8 cellular contexts compared by ENCODE assay signal in genomic region chr11:22829231-22830081, GRCh38. TPM values are rescaled to one million over a fixed set of nuclear protein-coding genes. Genes with fewer than 3 reads are reported as not detected.
DNase-seq lines count a peak whose midpoint lies in the region; ATAC-seq and TF ChIP-seq lines count a peak whose summit lies in the region.

A gene with protein sequence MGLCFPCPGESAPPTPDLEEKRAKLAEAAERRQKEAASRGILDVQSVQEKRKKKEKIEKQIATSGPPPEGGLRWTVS (minus strand): TSS chr11:22829801. CDS start chr11:22829748, 53 bp downstream.

- peak in 1 of 2 donors; percentile 91 for TF ChIP-seq EP300 in tibial nerve (IDR thresholded peaks at IDR 0.05)

- H3K27ac ChIP-seq in cardiac muscle cell (no peak within 1 kb of the TSS), parathyroid adenoma (peak within 1 kb of the TSS; percentile 95), tibial nerve (peak within 1 kb of the TSS; percentile 77 to 92 (median 87))

- peaks cover 10% of the 10 kb centered on the region for H3K4me1 Mint-ChIP-seq in activated naive CD8-positive, alpha-beta T cell treated with anti-CD3 and anti-CD28 coated beads, Interleukin-2, amount 50 U/mL, for 24 hours

- peak within 1 kb of the TSS; percentile 86 for H3K27ac Mint-ChIP-seq in activated naive CD8-positive, alpha-beta T cell treated with anti-CD3 and anti-CD28 coated beads, Interleukin-2, amount 50 U/mL, for 24 hours

- peak; percentile 59 to 86 for TF ChIP-seq POLR2A in tibial nerve (IDR thresholded peaks at IDR 0.05)

- peaks cover 16% of the 10 kb centered on the region for H3K36me3 Mint-ChIP-seq in activated naive CD8-positive, alpha-beta T cell treated with anti-CD3 and anti-CD28 coated beads, Interleukin-2, amount 50 U/mL, for 24 hours (ENCODE audit: low read depth)

- H3K4me3 ChIP-seq in GM12865 (ENCODE audit: low read depth, low read length): peak within 1 kb of the TSS; percentile 98
- H3K4me3 ChIP-seq in cardiac muscle cell: peak within 1 kb of the TSS; percentile 48
- peak within 1 kb of the TSS; percentile 68 for H3K4me3 ChIP-seq in parathyroid adenoma (ENCODE audit: low read depth, low read length)
- peak within 1 kb of the TSS; percentile 75 to 97 (median 84) for H3K4me3 ChIP-seq in tibial nerve

- H3K4me3 Mint-ChIP-seq in activated naive CD8-positive, alpha-beta T cell treated with anti-CD3 and anti-CD28 coated beads, Interleukin-2, amount 50 U/mL, for 24 hours: peak within 1 kb of the TSS; percentile 88

- peak within 1 kb of the TSS; percentile 98 for H2AFZ ChIP-seq in parathyroid adenoma

- TF ChIP-seq CTCF in GM12865 (IDR thresholded peaks at IDR 0.05; ENCODE audit: insufficient read depth, low read depth, low read length, missing control alignments) (peak; percentile 83), cardiac muscle cell (IDR thresholded peaks at IDR 0.05; ENCODE audit: low read depth, low read length) (peak; percentile 67), parathyroid adenoma (IDR thresholded peaks at IDR 0.05) (peak; percentile 57), tibial nerve (IDR thresholded peaks at IDR 0.05) (peak in 4 of 5 experiments; percentile 65 to 84 (median 68))

- H3K9me3 ChIP-seq in cardiac muscle cell (ENCODE audit: low read depth): no peaks in the 10 kb centered on the region
- no peaks in the 10 kb centered on the region for H3K9me3 ChIP-seq in parathyroid adenoma (ENCODE audit: control insufficient read depth, low read length)
- no peaks in the 10 kb centered on the region for H3K9me3 ChIP-seq in tibial nerve

- no peaks in the 10 kb centered on the region for H3K4me1 ChIP-seq in cardiac muscle cell (ENCODE audit: low read depth)
- H3K4me1 ChIP-seq in parathyroid adenoma: peaks cover 3% of the 10 kb centered on the region
- H3K4me1 ChIP-seq in tibial nerve: peaks cover 0 to 22% (median 5%) of the 10 kb centered on the region in 4 donors

- H3K9ac ChIP-seq in parathyroid adenoma: peak within 1 kb of the TSS; percentile 76

- H3K27me3 ChIP-seq in cardiac muscle cell (peaks cover 13% of the 10 kb centered on the region), parathyroid adenoma (ENCODE audit: control insufficient read depth, insufficient read depth, low read length) (no peaks in the 10 kb centered on the region), tibial nerve (no peaks in the 10 kb centered on the region)

- ATAC-seq in HG02588 (IDR thresholded peaks at IDR 0.05; ENCODE audit: unreplicated experiment): peak; percentile 91
- ATAC-seq in activated naive CD8-positive, alpha-beta T cell treated with anti-CD3 and anti-CD28 coated beads, Interleukin-2, amount 50 U/mL, for 24 hours: peak; percentile 86

- H3K79me2 ChIP-seq in parathyroid adenoma: peaks cover 6% of the 10 kb centered on the region

- 2% methylated on average over 34 to 59 of the region's 79 CpGs for WGBS in tibial nerve, 2 donors

- no peaks in the 10 kb centered on the region for H3K36me3 ChIP-seq in cardiac muscle cell
- H3K36me3 ChIP-seq in parathyroid adenoma (ENCODE audit: control insufficient read depth, insufficient read depth, low read length): no peaks in the 10 kb centered on the region
- peaks cover 0 to 10% (median 6%) of the 10 kb centered on the region in 3 donors for H3K36me3 ChIP-seq in tibial nerve

- DNase-seq in GM12865 (ENCODE audit: low read depth) (peak; percentile 96), NCI-H1105 (lab: John Stamatoyannopoulos, UW) (peak; percentile 97), SW480 (ENCODE audit: low spot score) (peak; percentile 93), cardiac muscle cell (ENCODE audit: low read depth in 1 of 2, low spot score in 1 of 2) (peak; percentile 94 to 96), tibial nerve (ENCODE audit: low spot score in 2 of 2) (peak; percentile 83 to 89)
- peak; percentile 97 for DNase-seq in activated naive CD8-positive, alpha-beta T cell treated with anti-CD3 and anti-CD28 coated beads, Interleukin-2, amount 50 U/mL, for 24 hours

- peak within 1 kb of the TSS; percentile 71 for H3K4me2 ChIP-seq in parathyroid adenoma (ENCODE audit: low read length)

- H3K27me3 Mint-ChIP-seq in activated naive CD8-positive, alpha-beta T cell treated with anti-CD3 and anti-CD28 coated beads, Interleukin-2, amount 50 U/mL, for 24 hours: no peaks in the 10 kb centered on the region

- H3K9me3 Mint-ChIP-seq in activated naive CD8-positive, alpha-beta T cell treated with anti-CD3 and anti-CD28 coated beads, Interleukin-2, amount 50 U/mL, for 24 hours: no peaks in the 10 kb centered on the region

RNA-seq across cellular contexts. Expression of the gene that starts here (rescaled TPM):
- total RNA-seq in cardiac muscle cell (4.8 and 4.9 TPM in 2 replicates), tibial nerve (10 to 100 TPM; 16.8 to 32.7 (median 22.6) TPM)
- 12.5 and 12.6 TPM in 2 replicates for polyA plus RNA-seq in cardiac muscle cell

Comparison
In these comparisons a context has a peak if more than half of its experiments do, and no peak if none do; other contexts are left out.
1. H3K4me3 ChIP-seq: peak in every context shown above with its lines; median percentile 98 in GM12865; 84 in tibial nerve; 68 in parathyroid adenoma; 48 in cardiac muscle cell.